ENCODE assay signal across 8 cellular contexts in genomic region chr3:128969993-128970740, GRCh38. TPM values are rescaled to one million over a fixed set of nuclear protein-coding genes. Genes with fewer than 3 reads are reported as not detected.
DNase-seq lines count a peak whose midpoint lies in the region; ATAC-seq and TF ChIP-seq lines count a peak whose summit lies in the region.

No MANE protein-coding gene starts in this region.

- TF ChIP-seq CTCF in RWPE1 (conservative IDR thresholded peaks at IDR 0.05; ENCODE audit: low read depth): peak; percentile 94

- intact Hi-C loops in activated T-helper 2 cell treated with anti-CD3 and anti-CD28 coated beads, Interferon-gamma antibody, Interleukin-2, Interleukin-4, amounts not matched to agents 10 μg/mL and 5 μg/mL and 100 μg/mL, durations not matched to agents 14 hours and 24 hours and 36 hours (cut with micrococcal nuclease): loop anchor here (2.0 kb wide), 2 partner anchors 83 to 279 kb away; partner anchors contain the start of gene COPG1

- H3K36me3 Mint-ChIP-seq in activated T-helper 2 cell treated with anti-CD3 and anti-CD28 coated beads, Interferon-gamma antibody, Interleukin-2, Interleukin-4, amounts not matched to agents 10 μg/mL and 5 μg/mL and 100 μg/mL, durations not matched to agents 14 hours and 24 hours and 36 hours (ENCODE audit: low read depth): no peaks in the 10 kb centered on the region

- POLR2A ChIA-PET in RWPE1 (lab: Yijun Ruan, JAX; ENCODE audit: low non-redundant PET): no interaction called here

- ATAC-seq in GM19455 (IDR thresholded peaks at IDR 0.05; ENCODE audit: unreplicated experiment): no peak
- ATAC-seq in GM21528 (IDR thresholded peaks at IDR 0.05; ENCODE audit: low FRiP score, unreplicated experiment): no peak

- peaks cover 3% of the 10 kb centered on the region for H3K4me1 Mint-ChIP-seq in activated T-helper 2 cell treated with anti-CD3 and anti-CD28 coated beads, Interferon-gamma antibody, Interleukin-2, Interleukin-4, amounts not matched to agents 10 μg/mL and 5 μg/mL and 100 μg/mL, durations not matched to agents 14 hours and 24 hours and 36 hours (ENCODE audit: low read depth)

- CTCF ChIA-PET in RWPE1 (lab: Yijun Ruan, JAX): interaction anchor here (0.5 to 2.6 kb wide), 48 partner anchors 11 to 1908 kb away, joined by 3 to 21 read pairs (median 4); partner anchors contain the start of genes CFAP92 and ISY1

- H3K27ac ChIP-seq in RWPE1: no peak overlapping the region

- H3K27me3 Mint-ChIP-seq in activated T-helper 2 cell treated with anti-CD3 and anti-CD28 coated beads, Interferon-gamma antibody, Interleukin-2, Interleukin-4, amounts not matched to agents 10 μg/mL and 5 μg/mL and 100 μg/mL, durations not matched to agents 14 hours and 24 hours and 36 hours (ENCODE audit: low read depth): peaks cover 8% of the 10 kb centered on the region

- H3K4me3 ChIP-seq in Jurkat, Clone E6-1 (ENCODE audit: low read length): no peak overlapping the region

- no peaks in the 10 kb centered on the region for H3K9me3 Mint-ChIP-seq in activated T-helper 2 cell treated with anti-CD3 and anti-CD28 coated beads, Interferon-gamma antibody, Interleukin-2, Interleukin-4, amounts not matched to agents 10 μg/mL and 5 μg/mL and 100 μg/mL, durations not matched to agents 14 hours and 24 hours and 36 hours

- no peak overlapping the region for H3K4me3 Mint-ChIP-seq in activated T-helper 2 cell treated with anti-CD3 and anti-CD28 coated beads, Interferon-gamma antibody, Interleukin-2, Interleukin-4, amounts not matched to agents 10 μg/mL and 5 μg/mL and 100 μg/mL, durations not matched to agents 14 hours and 24 hours and 36 hours (ENCODE audit: low read depth)

- DNase-seq in COR-L47 (lab: John Stamatoyannopoulos, UW) (peak; percentile 42), RWPE1 (ENCODE audit: low spot score) (peak; percentile 31), germinal center (ENCODE audit: low spot score) (peak; percentile 61), renal cortical epithelial cell (ENCODE audit: low read depth) (peak; percentile 17)
- DNase-seq in Jurkat, Clone E6-1 (ENCODE audit: low read depth, low spot score): peak; percentile 52
- DNase-seq in activated T-helper 2 cell treated with anti-CD3 and anti-CD28 coated beads, Interferon-gamma antibody, Interleukin-2, Interleukin-4, amounts not matched to agents 10 μg/mL and 5 μg/mL and 100 μg/mL, durations not matched to agents 14 hours and 24 hours and 36 hours (ENCODE audit: low spot score): peak; percentile 40

- no peak overlapping the region for H3K27ac Mint-ChIP-seq in activated T-helper 2 cell treated with anti-CD3 and anti-CD28 coated beads, Interferon-gamma antibody, Interleukin-2, Interleukin-4, amounts not matched to agents 10 μg/mL and 5 μg/mL and 100 μg/mL, durations not matched to agents 14 hours and 24 hours and 36 hours

RNA-seq across cellular contexts. Expression of gene CFAP92, which starts 23.7 kb away (rescaled TPM):
- 0.54 TPM for polyA plus RNA-seq in Jurkat, Clone E6-1 (2012; ENCODE audit: insufficient read depth, insufficient read length)
- total RNA-seq in activated T-helper 2 cell treated with anti-CD3 and anti-CD28 coated beads, Interferon-gamma antibody, Interleukin-2, Interleukin-4, amounts not matched to agents 10 μg/mL and 5 μg/mL and 100 μg/mL, durations not matched to agents 14 hours and 24 hours and 36 hours: 0.37 TPM in 1 of 2 replicates, not detected in the other
- 0.15 TPM in 1 of 2 replicates, not detected in the other for total RNA-seq in renal cortical epithelial cell

RNA-seq across cellular contexts. Expression of gene EFCC1, which starts 30.9 kb away (rescaled TPM):
- polyA plus RNA-seq in Jurkat, Clone E6-1 (2012; ENCODE audit: insufficient read depth, insufficient read length): not detected
- 0.11 and 0.32 TPM in 2 replicates for total RNA-seq in activated T-helper 2 cell treated with anti-CD3 and anti-CD28 coated beads, Interferon-gamma antibody, Interleukin-2, Interleukin-4, amounts not matched to agents 10 μg/mL and 5 μg/mL and 100 μg/mL, durations not matched to agents 14 hours and 24 hours and 36 hours
- total RNA-seq in renal cortical epithelial cell: not detected in 2 replicates
